Comparison of ENCODE assay signal across 22 cellular contexts in genomic region chr1:39727221-39727931, GRCh38. TPM values are rescaled to one million over a fixed set of nuclear protein-coding genes. Genes with fewer than 3 reads are reported as not detected.
DNase-seq lines count a peak whose midpoint lies in the region; ATAC-seq, FAIRE-seq and TF ChIP-seq lines count a peak whose summit lies in the region.
"Had no signal": no experiment of that assay in that cellular context is flagged by ENCODE, and none has a peak within 500 bp of the region (broad histone marks: within the 10 kb centered on the region; RNA-seq: fewer than 3 reads in every experiment).

No MANE protein-coding gene starts in this region.

- no peak overlapping the region for H3K4me3 ChIP-seq in GM12878
- peak overlapping the region; percentile 12 to 40 for H3K4me3 ChIP-seq in testis
- H3K4me3 ChIP-seq: sigmoid colon had no signal

- peak; percentile 36 to 52; a peak in 2 of 4 replicates for TF ChIP-seq EP300 in GM12878 (IDR thresholded peaks at IDR 0.05; ENCODE audit: borderline replicate concordance in 1 of 2, control insufficient read depth in 1 of 2, low read depth in 2 of 2, low read length in 2 of 2)

- peaks cover 67% of the 10 kb centered on the region for H3K27me3 Mint-ChIP-seq in stimulated activated naive CD8-positive, alpha-beta T cell treated with anti-CD3 and anti-CD28 coated beads, Interleukin-15, Interleukin-2, amounts not matched to agents 100 ng/mL and 50 ng/mL, for 24 hours

- peak overlapping the region; percentile 33 for H3K27ac Mint-ChIP-seq in stimulated activated naive CD8-positive, alpha-beta T cell treated with anti-CD3 and anti-CD28 coated beads, Interleukin-15, Interleukin-2, amounts not matched to agents 100 ng/mL and 50 ng/mL, for 24 hours
- H3K27ac Mint-ChIP-seq: activated naive CD8-positive, alpha-beta T cell treated with anti-CD3 and anti-CD28 coated beads, Interleukin-2, amount 10 ng/mL, durations not matched to agents 7 days and 5 days; HFFc6 had no signal

- CTCF ChIA-PET in GM12878 (lab: Yijun Ruan, JAX) = interaction anchor here (0.8 to 1.5 kb wide), 5 partner anchors 9 to 329 kb away, joined by 3 to 4 read pairs (median 3); no protein-coding TSS in a partner anchor

- SMC1A ChIA-PET in GM12878 (lab: Charles Lee; ENCODE audit: uncharacterized antibody, unreplicated experiment) = interaction anchor here (0.7 to 3.2 kb wide), 4 partner anchors 8 to 64 kb away, joined by 3 to 10 read pairs (median 3); partner anchors contain the start of gene PPIE

- no peaks in the 10 kb centered on the region for H3K9me3 Mint-ChIP-seq in stimulated activated naive CD8-positive, alpha-beta T cell treated with anti-CD3 and anti-CD28 coated beads, Interleukin-15, Interleukin-2, amounts not matched to agents 100 ng/mL and 50 ng/mL, for 24 hours
- H3K9me3 Mint-ChIP-seq: activated naive CD8-positive, alpha-beta T cell treated with anti-CD3 and anti-CD28 coated beads, Interleukin-2, amount 10 ng/mL, durations not matched to agents 7 days and 5 days; HFFc6 had no signal

- peak overlapping the region; percentile 76 for H3K4me2 ChIP-seq in GM12878 (ENCODE audit: control insufficient read depth, insufficient read depth)

- H2AFZ ChIP-seq in GM12878 (ENCODE audit: control insufficient read depth, low read depth, low read length) = peak overlapping the region; percentile 37

- no TSS peak for BruUV-seq in GM12878 (replicated peaks; lab: Mats Ljungman, UMichigan)

- H3K79me2 ChIP-seq in GM12878 (ENCODE audit: control insufficient read depth, insufficient read depth, low read length) = no peaks in the 10 kb centered on the region

- H3K4me1 ChIP-seq in GM12878 (ENCODE audit: control insufficient read depth, insufficient read depth, low read length) (peaks cover 14% of the 10 kb centered on the region), testis (no peaks in the 10 kb centered on the region)
- H3K4me1 ChIP-seq: sigmoid colon had no signal

- no peak overlapping the region for H3K4me3 Mint-ChIP-seq in stimulated activated naive CD8-positive, alpha-beta T cell treated with anti-CD3 and anti-CD28 coated beads, Interleukin-15, Interleukin-2, amounts not matched to agents 100 ng/mL and 50 ng/mL, for 24 hours
- H3K4me3 Mint-ChIP-seq: activated naive CD8-positive, alpha-beta T cell treated with anti-CD3 and anti-CD28 coated beads, Interleukin-2, amount 10 ng/mL, durations not matched to agents 7 days and 5 days; HFFc6 had no signal

- POLR2A ChIA-PET in GM12878 (lab: Charles Lee) = interaction anchor here (0.6 kb wide), 1 partner anchor 11 kb away, joined by 3 read pairs; the partner anchor contains the start of gene PPIE

- RAD21 ChIA-PET in GM12878 (lab: Charles Lee; ENCODE audit: unreplicated experiment) = no interaction called here

- H3K9me3 ChIP-seq in GM12878 (replicated peaks; ENCODE audit: control insufficient read depth, insufficient read depth, low read length) (no peaks in the 10 kb centered on the region; the same call in 2 of the 3 replicates), testis (no peaks in the 10 kb centered on the region)
- H3K9me3 ChIP-seq: sigmoid colon had no signal

- FAIRE-seq in GM12878 (lab: Jason Lieb, UNC) = peak; percentile 79
- FAIRE-seq: G401.6 had no signal

- peaks cover 21% of the 10 kb centered on the region for H3K4me1 Mint-ChIP-seq in stimulated activated naive CD8-positive, alpha-beta T cell treated with anti-CD3 and anti-CD28 coated beads, Interleukin-15, Interleukin-2, amounts not matched to agents 100 ng/mL and 50 ng/mL, for 24 hours (ENCODE audit: low read depth)
- H3K4me1 Mint-ChIP-seq: activated naive CD8-positive, alpha-beta T cell treated with anti-CD3 and anti-CD28 coated beads, Interleukin-2, amount 10 ng/mL, durations not matched to agents 7 days and 5 days had no signal

- 1% methylated on average over 10 of the region's 10 CpGs for WGBS in GM12878 (ENCODE audit: insufficient coverage, insufficient replicate concordance, low lambda C conversion rate, missing lambda C conversion rate)
- WGBS in testis, 2 donors = 29 to 65% methylated on average over 9 to 10 of the region's 10 CpGs

- DNase-seq in stimulated activated naive CD8-positive, alpha-beta T cell treated with anti-CD3 and anti-CD28 coated beads, Interleukin-15, Interleukin-2, amounts not matched to agents 100 U/mL and 50 U/mL, for 24 hours = no peak
- DNase-seq in GM20000 (ENCODE audit: low spot score) (peak; percentile 25), GM12878 (ENCODE audit: low read depth, low spot score) (peak; percentile 65), testis (no peak), ACHN (no peak), SK-N-DZ (ENCODE audit: low spot score) (no peak)
- no peak for DNase-seq in stimulated activated CD4-positive, alpha-beta T cell treated with anti-CD3 and anti-CD28 coated beads, Interleukin-12 subunit alpha, Interleukin-12 subunit beta, amount 100 ng/mL, for 4 hours
- DNase-seq: activated naive CD8-positive, alpha-beta T cell treated with anti-CD3 and anti-CD28 coated beads, Interleukin-2, amount 10 ng/mL, durations not matched to agents 7 days and 5 days; HFFc6; left ventricle myocardium superior; MV-4-11; NCI-H2029; NCI-H446; Right ventricle myocardium superior; sigmoid colon; stimulated activated CD4-positive, alpha-beta T cell treated with anti-CD3 and anti-CD28 coated beads, Interleukin-2, amount 100 ng/mL, for 48 hours had no signal

- H3K36me3 ChIP-seq in GM12878 (ENCODE audit: control insufficient read depth in 2 of 2, insufficient read depth in 2 of 2, low read length in 1 of 2) (no peaks in the 10 kb centered on the region), testis (ENCODE audit: low read depth, missing control alignments) (no peaks in the 10 kb centered on the region)
- H3K36me3 ChIP-seq: sigmoid colon had no signal

- no peak overlapping the region for H3K9ac ChIP-seq in GM12878 (ENCODE audit: control insufficient read depth, insufficient read depth, low read length)

- ATAC-seq in stimulated activated naive CD8-positive, alpha-beta T cell treated with anti-CD3 and anti-CD28 coated beads, Interleukin-15, Interleukin-2, amounts not matched to agents 100 U/mL and 50 U/mL, for 24 hours = no peak
- ATAC-seq in GM12878 = peak; percentile 94
- ATAC-seq: left ventricle myocardium superior had no signal

- H3K27me3 ChIP-seq in GM12878 (replicated peaks in 1 of 2; ENCODE audit: control insufficient read depth in 2 of 2, insufficient read depth in 2 of 2, low read length in 1 of 2) = no peaks in the 10 kb centered on the region
- no peaks in the 10 kb centered on the region for H3K27me3 ChIP-seq in testis

- no peaks in the 10 kb centered on the region for H3K36me3 Mint-ChIP-seq in stimulated activated naive CD8-positive, alpha-beta T cell treated with anti-CD3 and anti-CD28 coated beads, Interleukin-15, Interleukin-2, amounts not matched to agents 100 ng/mL and 50 ng/mL, for 24 hours (ENCODE audit: low read depth)
- H3K36me3 Mint-ChIP-seq: activated naive CD8-positive, alpha-beta T cell treated with anti-CD3 and anti-CD28 coated beads, Interleukin-2, amount 10 ng/mL, durations not matched to agents 7 days and 5 days had no signal

- TF ChIP-seq POLR2A in GM12878 (IDR thresholded peaks at IDR 0.05; ENCODE audit: low read depth, low read length) (no peak), testis (IDR thresholded peaks at IDR 0.05) (no peak)

- no peak for TF ChIP-seq RAD21 in GM12878 (IDR thresholded peaks at IDR 0.05; ENCODE audit: insufficient read depth, low read depth, low read length)

- intact Hi-C loops in GM12878 (cut with micrococcal nuclease; ENCODE audit: unreplicated experiment) = loop anchor here (10.0 kb wide), 1 partner anchor 263 kb away; no protein-coding TSS in a partner anchor
- intact Hi-C loops in testis (cut with DNase I; ENCODE audit: low total_unique reads) = no loop called here

- no peaks in the 10 kb centered on the region for H4K20me1 ChIP-seq in GM12878 (ENCODE audit: control insufficient read depth, insufficient read depth)

- no peak for TF ChIP-seq CTCF in GM20000 (IDR thresholded peaks at IDR 0.05; ENCODE audit: extremely low read depth, missing control alignments)
- no peak for TF ChIP-seq CTCF in GM12878 (IDR thresholded peaks at IDR 0.05 in 2 of 3, conservative IDR thresholded peaks at IDR 0.05 in 1 of 3; ENCODE audit: control insufficient read depth in 2 of 3, extremely low read depth in 1 of 3, insufficient read depth in 1 of 3, low read depth in 3 of 3, low read length in 3 of 3)
- no peak for TF ChIP-seq CTCF in testis (IDR thresholded peaks at IDR 0.05)

- H3K27ac ChIP-seq in GM12878 (ENCODE audit: control insufficient read depth, insufficient read depth) (no peak overlapping the region), testis (no peak overlapping the region)
- H3K27ac ChIP-seq: sigmoid colon had no signal

- in situ Hi-C loops in GM12878 (cut with MboI) = no loop called here
- in situ Hi-C loops in ACHN (cut with HindIII; ENCODE audit: low pct_ligation_motif_present, low pct_unique_long_range_greater_than_20kb, low sequenced_read_pairs) = no loop called here

RNA-seq across cellular contexts. Expression of gene PPIE, which starts 11.3 kb away (rescaled TPM):
- 75.9 and 77.7 TPM in 2 replicates for total RNA-seq in GM12878 (2013; cell fraction: nucleolus; rRNA removed)
- total RNA-seq in GM12878 (2014; rRNA removed) = 36.6 and 39.6 TPM in 2 replicates
- 46.6 and 48.0 TPM in 2 replicates for total RNA-seq in GM12878 (2014; rRNA removed; fragmentation: Illumina TruSeq; extraction: Trizol)
- 46.5 and 48.1 TPM in 2 replicates for total RNA-seq in GM12878 (2021)
- 34.9 TPM for polyA plus RNA-seq in GM12878 (2011; ENCODE audit: low read depth)
- 77.8 and 81.1 TPM in 2 replicates for polyA plus RNA-seq in GM12878 (2011; rRNA removed)
- polyA plus RNA-seq in GM12878 (2011; cell fraction: cytosol; rRNA removed) = 75.3 and 89.8 TPM in 2 replicates
- 111 and 126 TPM in 2 replicates for polyA plus RNA-seq in GM12878 (2011; cell fraction: nucleus; rRNA removed)
- 43.3 and 53.5 TPM in 2 replicates for polyA plus RNA-seq in GM12878 (2012)
- 53.4 and 58.7 TPM in 2 replicates for polyA plus RNA-seq in GM12878 (2014; fragmentation: Illumina TruSeq; extraction: Trizol)
- 100 to 1,000 TPM; 130 to 163 TPM for polyA plus RNA-seq in GM12878 (2014; fragmentation: Nextera tagmentation; extraction: Ambion mirVana)
- polyA plus RNA-seq in GM12878 (2014; rRNA removed) = 54.7 and 66.1 TPM in 2 replicates
- 10 to 100 TPM; 74.1 to 78.7 TPM for polyA plus RNA-seq in GM12878 (2016; fragmentation: Nextera tagmentation; extraction: Ambion mirVana)
- 46.6 and 47.5 TPM in 2 replicates for polyA minus RNA-seq in GM12878 (2011; rRNA and poly(A)+ RNA removed)
- 10.6 and 11.1 TPM in 2 replicates for polyA minus RNA-seq in GM12878 (2011; cell fraction: cytosol; rRNA and poly(A)+ RNA removed)
- 40.1 and 44.9 TPM in 2 replicates for polyA minus RNA-seq in GM12878 (2011; cell fraction: nucleus; rRNA and poly(A)+ RNA removed)
- total RNA-seq in testis = 10 to 100 TPM; 71.5 to 82.8 TPM
- 109 TPM for polyA plus RNA-seq in testis (ENCODE audit: insufficient read depth, low read depth, low replicate concordance)
- polyA plus RNA-seq in SK-N-DZ (2014; cell fraction: cytosol; rRNA removed) = 48.3 and 50.1 TPM in 2 replicates
- 46.0 and 52.9 TPM in 2 replicates for polyA plus RNA-seq in SK-N-DZ (2014; cell fraction: nucleus; rRNA removed)

RNA-seq across cellular contexts. Expression of gene HPCAL4, which starts 36.1 kb away (rescaled TPM):
- total RNA-seq in GM12878 (2013; cell fraction: nucleolus; rRNA removed) = not detected in 2 replicates
- 0.06 TPM in 1 of 2 replicates, not detected in the other for total RNA-seq in GM12878 (2014; rRNA removed)
- 0.05 TPM in 1 of 2 replicates, not detected in the other for total RNA-seq in GM12878 (2014; rRNA removed; fragmentation: Illumina TruSeq; extraction: Trizol)
- total RNA-seq in GM12878 (2021) = 0.05 and 0.16 TPM in 2 replicates
- polyA plus RNA-seq in GM12878 (2011; ENCODE audit: low read depth) = not detected
- polyA plus RNA-seq in GM12878 (2011; rRNA removed) = 0.07 and 0.18 TPM in 2 replicates
- polyA plus RNA-seq in GM12878 (2011; cell fraction: cytosol; rRNA removed) = 0.08 and 0.16 TPM in 2 replicates
- 0.10 and 0.22 TPM in 2 replicates for polyA plus RNA-seq in GM12878 (2011; cell fraction: nucleus; rRNA removed)
- polyA plus RNA-seq in GM12878 (2012) = 0.06 and 0.07 TPM in 2 replicates
- polyA plus RNA-seq in GM12878 (2014; fragmentation: Illumina TruSeq; extraction: Trizol) = 0.06 and 0.13 TPM in 2 replicates
- not detected for polyA plus RNA-seq in GM12878 (2014; fragmentation: Nextera tagmentation; extraction: Ambion mirVana)
- 0.08 TPM in 1 of 2 replicates, not detected in the other for polyA plus RNA-seq in GM12878 (2014; rRNA removed)
- polyA plus RNA-seq in GM12878 (2016; fragmentation: Nextera tagmentation; extraction: Ambion mirVana) = not detected
- polyA minus RNA-seq in GM12878 (2011; rRNA and poly(A)+ RNA removed) = 0.05 and 0.29 TPM in 2 replicates
- polyA minus RNA-seq in GM12878 (2011; cell fraction: cytosol; rRNA and poly(A)+ RNA removed) = not detected in 2 replicates
- 0.12 TPM in 1 of 2 replicates, not detected in the other for polyA minus RNA-seq in GM12878 (2011; cell fraction: nucleus; rRNA and poly(A)+ RNA removed)
- total RNA-seq in testis = 10 to 100 TPM in 1 of 2 donors, 1 to 10 TPM in 1; 6.9 to 24.5 TPM
- 17.3 TPM for polyA plus RNA-seq in testis (ENCODE audit: insufficient read depth, low read depth, low replicate concordance)
- polyA plus RNA-seq in SK-N-DZ (2014; cell fraction: cytosol; rRNA removed) = 0.14 and 0.59 TPM in 2 replicates
- polyA plus RNA-seq in SK-N-DZ (2014; cell fraction: nucleus; rRNA removed) = 0.05 and 0.17 TPM in 2 replicates
- total RNA-seq: esophagus mucosa, glomerular endothelial cell, HFFc6, osteocyte had no signal

RNA-seq across cellular contexts. Expression of gene OXCT2, which starts 43.8 kb away (rescaled TPM):
- total RNA-seq in GM12878 (2013; cell fraction: nucleolus; rRNA removed) = 4.1 and 4.9 TPM in 2 replicates
- total RNA-seq in GM12878 (2014; rRNA removed) = 0.79 and 1.1 TPM in 2 replicates
- 0.69 and 1.0 TPM in 2 replicates for total RNA-seq in GM12878 (2014; rRNA removed; fragmentation: Illumina TruSeq; extraction: Trizol)
- 0.98 and 1.9 TPM in 2 replicates for total RNA-seq in GM12878 (2021)
- 0.43 TPM for polyA plus RNA-seq in GM12878 (2011; ENCODE audit: low read depth)
- polyA plus RNA-seq in GM12878 (2011; rRNA removed) = 0.29 and 0.39 TPM in 2 replicates
- polyA plus RNA-seq in GM12878 (2011; cell fraction: cytosol; rRNA removed) = 0.39 and 0.53 TPM in 2 replicates
- 1.9 and 2.1 TPM in 2 replicates for polyA plus RNA-seq in GM12878 (2011; cell fraction: nucleus; rRNA removed)
- polyA plus RNA-seq in GM12878 (2012) = 0.53 and 0.81 TPM in 2 replicates
- 0.13 and 0.57 TPM in 2 replicates for polyA plus RNA-seq in GM12878 (2014; fragmentation: Illumina TruSeq; extraction: Trizol)
- polyA plus RNA-seq in GM12878 (2014; fragmentation: Nextera tagmentation; extraction: Ambion mirVana) = under 1 TPM; 0.06 to 0.31 TPM
- polyA plus RNA-seq in GM12878 (2014; rRNA removed) = 1.7 and 1.8 TPM in 2 replicates
- under 1 TPM; 0.40 to 0.60 TPM for polyA plus RNA-seq in GM12878 (2016; fragmentation: Nextera tagmentation; extraction: Ambion mirVana)
- 0.44 and 0.72 TPM in 2 replicates for polyA minus RNA-seq in GM12878 (2011; rRNA and poly(A)+ RNA removed)
- polyA minus RNA-seq in GM12878 (2011; cell fraction: cytosol; rRNA and poly(A)+ RNA removed) = not detected in 2 replicates
- 0.36 and 0.67 TPM in 2 replicates for polyA minus RNA-seq in GM12878 (2011; cell fraction: nucleus; rRNA and poly(A)+ RNA removed)
- total RNA-seq in testis = 10 to 100 TPM; 28.6 to 90.0 TPM
- polyA plus RNA-seq in testis (ENCODE audit: insufficient read depth, low read depth, low replicate concordance) = 78.8 TPM
- polyA plus RNA-seq in SK-N-DZ (2014; cell fraction: cytosol; rRNA removed) = 0.07 and 0.52 TPM in 2 replicates
- 0.32 TPM in 1 of 2 replicates, not detected in the other for polyA plus RNA-seq in SK-N-DZ (2014; cell fraction: nucleus; rRNA removed)
- total RNA-seq: osteocyte; T-helper 1 cell treated with Interleukin-12 subunit alpha and Interleukin-12 subunit beta and Interleukin-4 antibody, amounts not matched to agents 30 ng/mL and 1 ng/mL, for 36 hours had no signal

RNA-seq across cellular contexts. Expression of gene NT5C1A, which starts 55.5 kb away (rescaled TPM):
- not detected in 2 replicates for total RNA-seq in GM12878 (2013; cell fraction: nucleolus; rRNA removed)
- total RNA-seq in GM12878 (2014; rRNA removed) = 0.17 and 0.49 TPM in 2 replicates
- total RNA-seq in GM12878 (2014; rRNA removed; fragmentation: Illumina TruSeq; extraction: Trizol) = 0.18 and 0.22 TPM in 2 replicates
- total RNA-seq in GM12878 (2021) = 0.61 and 0.77 TPM in 2 replicates
- not detected for polyA plus RNA-seq in GM12878 (2011; ENCODE audit: low read depth)
- 0.23 and 0.73 TPM in 2 replicates for polyA plus RNA-seq in GM12878 (2011; rRNA removed)
- polyA plus RNA-seq in GM12878 (2011; cell fraction: cytosol; rRNA removed) = 0.82 and 1.0 TPM in 2 replicates
- polyA plus RNA-seq in GM12878 (2011; cell fraction: nucleus; rRNA removed) = 1.4 and 1.8 TPM in 2 replicates
- 0.24 TPM in 1 of 2 replicates, not detected in the other for polyA plus RNA-seq in GM12878 (2012)
- 0.24 and 0.29 TPM in 2 replicates for polyA plus RNA-seq in GM12878 (2014; fragmentation: Illumina TruSeq; extraction: Trizol)
- polyA plus RNA-seq in GM12878 (2014; fragmentation: Nextera tagmentation; extraction: Ambion mirVana) = under 1 TPM; 0.05 to 0.13 TPM
- 0.28 and 0.46 TPM in 2 replicates for polyA plus RNA-seq in GM12878 (2014; rRNA removed)
- under 1 TPM in 1 of 2 experiments, not detected in 1; 0.15 TPM for polyA plus RNA-seq in GM12878 (2016; fragmentation: Nextera tagmentation; extraction: Ambion mirVana)
- polyA minus RNA-seq in GM12878 (2011; rRNA and poly(A)+ RNA removed) = 1.4 and 3.0 TPM in 2 replicates
- not detected in 2 replicates for polyA minus RNA-seq in GM12878 (2011; cell fraction: cytosol; rRNA and poly(A)+ RNA removed)
- 0.85 and 2.1 TPM in 2 replicates for polyA minus RNA-seq in GM12878 (2011; cell fraction: nucleus; rRNA and poly(A)+ RNA removed)
- total RNA-seq in testis = 1 to 10 TPM; 2.1 to 3.2 TPM
- 1.0 TPM for polyA plus RNA-seq in testis (ENCODE audit: insufficient read depth, low read depth, low replicate concordance)
- 0.22 and 0.23 TPM in 2 replicates for polyA plus RNA-seq in SK-N-DZ (2014; cell fraction: cytosol; rRNA removed)
- polyA plus RNA-seq in SK-N-DZ (2014; cell fraction: nucleus; rRNA removed) = not detected in 2 replicates
- total RNA-seq: activated naive CD8-positive, alpha-beta T cell treated with anti-CD3 and anti-CD28 coated beads, Interleukin-2, amount 10 ng/mL, durations not matched to agents 7 days and 5 days; esophagus mucosa; glomerular endothelial cell; HFFc6; osteocyte; sigmoid colon had no signal

Comparison
In these comparisons a context has a peak if more than half of its experiments do, and no peak if none do; other contexts are left out.
1. DNase-seq: peak in GM20000 (single experiment) and GM12878 (single experiment); none in stimulated activated naive CD8-positive, alpha-beta T cell treated with anti-CD3 and anti-CD28 coated beads, Interleukin-15, Interleukin-2, amounts not matched to agents 100 U/mL and 50 U/mL, for 24 hours (single experiment), testis (single experiment), ACHN (single experiment), stimulated activated CD4-positive, alpha-beta T cell treated with anti-CD3 and anti-CD28 coated beads, Interleukin-12 subunit alpha, Interleukin-12 subunit beta, amount 100 ng/mL, for 4 hours (single experiment) and SK-N-DZ (single experiment).
2. RNA of gene HPCAL4, which starts 36.1 kb away (total RNA-seq): 6.9 to 24.5 TPM in testis; 0.05 to 0.16 TPM in GM12878; every median in the first group is over 4 times any median in the second.
3. RNA of gene OXCT2, which starts 43.8 kb away (total RNA-seq): 28.6 to 90.0 TPM in testis; 0.69 to 4.9 TPM in GM12878; every median in the first group is over 4 times any median in the second.